2 cellular contexts compared by ENCODE assay signal in genomic region chr2:23292024-23292423, GRCh38.
TF ChIP-seq lines count a peak whose summit lies in the region.

No MANE protein-coding gene starts in this region.

TF ChIP-seq in SK-N-SH, 30 proteins besides CTCF, POLR2A, EP300 and RAD21:
- TF ChIP-seq RCOR1 (IDR thresholded peaks at IDR 0.05; ENCODE audit: low read length) (no peak), FOXJ3 (CRISPR knock-in tag; IDR thresholded peaks at IDR 0.05) (no peak), NFIC (IDR thresholded peaks at IDR 0.05; ENCODE audit: borderline replicate concordance) (no peak), JUND (IDR thresholded peaks at IDR 0.05) (no peak), GABPA (IDR thresholded peaks at IDR 0.05; ENCODE audit: low read depth) (no peak), TEAD4 (IDR thresholded peaks at IDR 0.05; ENCODE audit: borderline replicate concordance, insufficient read depth) (no peak), FOXM1 (IDR thresholded peaks at IDR 0.05; ENCODE audit: low read depth) (no peak), YY1 (IDR thresholded peaks at IDR 0.05; ENCODE audit: low read depth) (no peak), SMC3 (IDR thresholded peaks at IDR 0.05; ENCODE audit: low read depth, low read length) (no peak)

TF ChIP-seq in SK-N-SH treated with all-trans-retinoic acid at 6 μM for 48 hours, 23 proteins besides CTCF, POLR2A, EP300 and RAD21:
- TF ChIP-seq ZFP30 (CRISPR knock-in tag; IDR thresholded peaks at IDR 0.05) (no peak), RARB (CRISPR knock-in tag; IDR thresholded peaks at IDR 0.05) (no peak), ISL1 (CRISPR knock-in tag; IDR thresholded peaks at IDR 0.05) (no peak), ZC3H10 (CRISPR knock-in tag; IDR thresholded peaks at IDR 0.05) (no peak), TSHZ2 (CRISPR knock-in tag; IDR thresholded peaks at IDR 0.05) (no peak), PPARA (CRISPR knock-in tag; IDR thresholded peaks at IDR 0.05; ENCODE audit: borderline replicate concordance) (no peak), TCF4 (CRISPR knock-in tag; IDR thresholded peaks at IDR 0.05; ENCODE audit: borderline replicate concordance) (no peak), ZNF70 (CRISPR knock-in tag; IDR thresholded peaks at IDR 0.05) (no peak), SNAI2 (CRISPR knock-in tag; IDR thresholded peaks at IDR 0.05) (no peak), CSDC2 (CRISPR knock-in tag; IDR thresholded peaks at IDR 0.05) (no peak)
- TF ChIP-seq, protein P1, sequence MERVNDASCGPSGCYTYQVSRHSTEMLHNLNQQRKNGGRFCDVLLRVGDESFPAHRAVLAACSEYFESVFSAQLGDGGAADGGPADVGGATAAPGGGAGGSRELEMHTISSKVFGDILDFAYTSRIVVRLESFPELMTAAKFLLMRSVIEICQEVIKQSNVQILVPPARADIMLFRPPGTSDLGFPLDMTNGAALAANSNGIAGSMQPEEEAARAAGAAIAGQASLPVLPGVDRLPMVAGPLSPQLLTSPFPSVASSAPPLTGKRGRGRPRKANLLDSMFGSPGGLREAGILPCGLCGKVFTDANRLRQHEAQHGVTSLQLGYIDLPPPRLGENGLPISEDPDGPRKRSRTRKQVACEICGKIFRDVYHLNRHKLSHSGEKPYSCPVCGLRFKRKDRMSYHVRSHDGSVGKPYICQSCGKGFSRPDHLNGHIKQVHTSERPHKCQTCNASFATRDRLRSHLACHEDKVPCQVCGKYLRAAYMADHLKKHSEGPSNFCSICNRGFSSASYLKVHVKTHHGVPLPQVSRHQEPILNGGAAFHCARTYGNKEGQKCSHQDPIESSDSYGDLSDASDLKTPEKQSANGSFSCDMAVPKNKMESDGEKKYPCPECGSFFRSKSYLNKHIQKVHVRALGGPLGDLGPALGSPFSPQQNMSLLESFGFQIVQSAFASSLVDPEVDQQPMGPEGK (CRISPR knock-in tag; IDR thresholded peaks at IDR 0.05; ENCODE audit: borderline replicate concordance), result no peak
TF ChIP-seq in SK-N-SH treated with all-trans-retinoic acid at 6 μM for 48 hours: peak in this region for 0.
